ENCODE assay signal across 25 cellular contexts in genomic region chr3:187181454-187182170, GRCh38. TPM values are rescaled to one million over a fixed set of nuclear protein-coding genes. Genes with fewer than 3 reads are reported as not detected.
"Had no signal": no experiment of that assay in that cellular context is flagged by ENCODE, and none has a peak within 500 bp of the region (broad histone marks: within the 10 kb centered on the region; RNA-seq: fewer than 3 reads in every experiment).

No MANE protein-coding gene starts in this region.

- DNase-seq: activated CD4-positive, alpha-beta T cell treated with anti-CD3 and anti-CD28 coated beads for 48 hours; activated CD8-positive, alpha-beta T cell treated with anti-CD3 and anti-CD28 coated beads for 36 hours; activated naive CD8-positive, alpha-beta T cell treated with anti-CD3 and anti-CD28 coated beads for 36 hours; activated T-cell treated with anti-CD3 and anti-CD28 coated beads, Interleukin-2, amount 50 U/mL, for 48 hours; amygdala; cortex of kidney; effector CD4-positive, alpha-beta T cell; heart left ventricle; left lung; natural killer cell; right cardiac atrium; stimulated activated CD4-positive, alpha-beta T cell treated with anti-CD3 and anti-CD28 coated beads, Interleukin-4, amount 100 ng/mL, for 24 hours; T-helper 2 cell had no signal

- H3K4me1 ChIP-seq: left lung, prostate gland had no signal

- H3K9me3 Mint-ChIP-seq: activated CD8-positive, alpha-beta T cell treated with anti-CD3 and anti-CD28 coated beads for 36 hours; activated naive CD8-positive, alpha-beta T cell treated with anti-CD3 and anti-CD28 coated beads for 36 hours; memory B cell; natural killer cell; stimulated activated naive CD8-positive, alpha-beta T cell treated with anti-CD3 and anti-CD28 coated beads, Interleukin-15, Interleukin-2, amounts not matched to agents 100 ng/mL and 50 ng/mL, for 24 hours had no signal

- H3K4me3 ChIP-seq: heart left ventricle, left lung, prostate gland, skin epidermis, thoracic aorta had no signal

- H3K27me3 ChIP-seq: heart left ventricle, left lung had no signal

- ATAC-seq: activated CD8-positive, alpha-beta T cell treated with anti-CD3 and anti-CD28 coated beads for 36 hours; heart left ventricle; left lung; natural killer cell; right cardiac atrium had no signal

- H3K27ac Mint-ChIP-seq: activated CD8-positive, alpha-beta T cell treated with anti-CD3 and anti-CD28 coated beads for 36 hours; activated naive CD8-positive, alpha-beta T cell treated with anti-CD3 and anti-CD28 coated beads for 36 hours; memory B cell; natural killer cell; stimulated activated naive CD8-positive, alpha-beta T cell treated with anti-CD3 and anti-CD28 coated beads, Interleukin-15, Interleukin-2, amounts not matched to agents 100 ng/mL and 50 ng/mL, for 24 hours had no signal

- H3K4me3 Mint-ChIP-seq: activated CD8-positive, alpha-beta T cell treated with anti-CD3 and anti-CD28 coated beads for 36 hours; activated naive CD8-positive, alpha-beta T cell treated with anti-CD3 and anti-CD28 coated beads for 36 hours; brain; memory B cell; natural killer cell; stimulated activated naive CD8-positive, alpha-beta T cell treated with anti-CD3 and anti-CD28 coated beads, Interleukin-15, Interleukin-2, amounts not matched to agents 100 ng/mL and 50 ng/mL, for 24 hours had no signal

- H3K36me3 ChIP-seq: heart left ventricle, left lung, prostate gland, thoracic aorta had no signal

- H3K4me1 Mint-ChIP-seq: activated naive CD8-positive, alpha-beta T cell treated with anti-CD3 and anti-CD28 coated beads for 36 hours; memory B cell; natural killer cell had no signal

- H3K36me3 Mint-ChIP-seq: activated naive CD8-positive, alpha-beta T cell treated with anti-CD3 and anti-CD28 coated beads for 36 hours; brain; memory B cell; natural killer cell had no signal

- FAIRE-seq: endothelial cell of umbilical vein, frontal cortex, keratinocyte had no signal

- H3K9me3 ChIP-seq: heart left ventricle, left lung, prostate gland, thoracic aorta had no signal

- H3K27ac ChIP-seq: left lung, prostate gland, thoracic aorta had no signal

RNA-seq across cellular contexts. Expression of gene RTP1, which starts 15.7 kb away (rescaled TPM):
- total RNA-seq: activated CD8-positive, alpha-beta T cell treated with anti-CD3 and anti-CD28 coated beads for 36 hours; activated naive CD8-positive, alpha-beta T cell treated with anti-CD3 and anti-CD28 coated beads for 36 hours; endothelial cell of umbilical vein; left lung; natural killer cell; osteoblast; prostate gland; right cardiac atrium; ureter had no signal
- polyA plus RNA-seq: endothelial cell of umbilical vein, fibroblast of lung, heart left ventricle, keratinocyte, right cardiac atrium had no signal
